In the genomic region with DNA sequence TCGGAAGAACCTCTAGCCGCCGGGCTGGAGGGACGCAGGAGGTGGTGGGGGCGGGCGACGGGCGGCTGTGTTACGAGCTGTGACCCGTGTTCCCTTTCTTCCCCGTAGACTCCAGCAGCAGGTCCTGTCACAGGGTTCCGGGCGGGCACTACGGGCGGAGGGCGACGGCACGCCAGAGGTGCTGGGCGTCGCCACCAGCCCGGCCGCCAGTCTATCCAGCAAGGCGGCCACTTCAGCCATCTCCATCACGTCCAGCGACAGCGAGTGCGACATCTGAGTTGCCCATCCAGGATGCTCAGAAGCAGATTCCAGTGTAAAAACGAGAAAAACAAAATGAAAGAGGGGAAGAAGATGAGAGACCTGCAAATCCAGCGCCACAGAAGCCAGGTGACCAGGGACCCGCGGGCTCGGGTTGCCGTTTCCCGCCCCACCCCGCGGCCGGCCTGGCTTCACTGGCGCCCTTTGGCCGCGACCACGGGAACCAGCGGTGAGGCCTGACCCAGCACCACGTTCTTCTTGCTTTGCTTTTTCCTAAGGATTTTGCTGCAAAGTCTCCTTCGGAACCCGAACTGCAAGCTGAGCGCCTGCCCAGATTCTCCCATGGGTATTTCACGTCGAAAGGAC, we compare ENCODE assay signal across 17 cellular contexts. TPM values are rescaled to one million over a fixed set of nuclear protein-coding genes. Genes with fewer than 3 reads are reported as not detected.
DNase-seq lines count a peak whose midpoint lies in the region; ATAC-seq, FAIRE-seq and TF ChIP-seq lines count a peak whose summit lies in the region.
"Had no signal": no experiment of that assay in that cellular context is flagged by ENCODE, and none has a peak within 500 bp of the region (broad histone marks: within the 10 kb centered on the region; RNA-seq: fewer than 3 reads in every experiment).

No MANE protein-coding gene starts in this region.

- DNase-seq in NCI-H748 (lab: John Stamatoyannopoulos, UW; ENCODE audit: unreplicated experiment) (peak; percentile 40), NCI-H748 treated with DMSO at 0.1 percent for 48 hours (lab: John Stamatoyannopoulos, UW) (no peak), H9 (peak; percentile 41), H1 (ENCODE audit: low read depth in 1 of 2, low spot score in 2 of 2) (peak in 1 of 2 experiments; percentile 65), neural progenitor cell (ENCODE audit: low spot score) (peak; percentile 80), NCI-H187 treated with DMSO at 0.1 percent for 48 hours (lab: John Stamatoyannopoulos, UW) (no peak)
- DNase-seq: cerebellar nuclear complex; stimulated activated CD4-positive, alpha-beta T cell treated with anti-CD3 and anti-CD28 coated beads, Interleukin-4, amount 100 ng/mL, for 24 hours had no signal

- H2BK12ac ChIP-seq in H9 (ENCODE audit: insufficient read length, low read depth, low read length) (no peak overlapping the region), H1 (ENCODE audit: low read depth, low read length) (no peak overlapping the region)

- no peak for TF ChIP-seq RAD21 in H1 (IDR thresholded peaks at IDR 0.05 in 1 of 2, conservative IDR thresholded peaks at IDR 0.05 in 1 of 2; ENCODE audit: low read depth in 2 of 2, low read length in 2 of 2)

- H4K91ac ChIP-seq in H9 (ENCODE audit: insufficient read length, low read depth, low read length) (no peak overlapping the region), H1 (replicated peaks; ENCODE audit: insufficient read length, low read length) (no peak overlapping the region)

- no peak overlapping the region for H4K8ac ChIP-seq in H9 (replicated peaks; ENCODE audit: insufficient read length, low read depth, low read length)
- no peak overlapping the region for H4K8ac ChIP-seq in H1 (ENCODE audit: extremely low read depth, insufficient read depth, low read length)

- H3K23me2 ChIP-seq in H9 (ENCODE audit: insufficient read length, low read depth, low read length, poor library complexity, severe bottlenecking) = peaks cover 29% of the 10 kb centered on the region
- H3K23me2 ChIP-seq in H1 (ENCODE audit: low read depth, low read length) = peaks cover 19% of the 10 kb centered on the region

- H3K4me3 Mint-ChIP-seq in H9 = peak overlapping the region; percentile 39 to 85; a peak in 4 of 5 replicates
- peak overlapping the region; percentile 55 for H3K4me3 Mint-ChIP-seq in neural progenitor cell

- H3K18ac ChIP-seq in H9 (ENCODE audit: insufficient read length, low read depth, low read length) (no peak overlapping the region), H1 (ENCODE audit: extremely low read depth, low read length) (no peak overlapping the region)

- H3K27me3 ChIP-seq in H9 (ENCODE audit: insufficient read depth, low read length) (peaks cover 72% of the 10 kb centered on the region), H1 (replicated peaks in 1 of 4; ENCODE audit: control insufficient read depth in 3 of 4, extremely low read depth in 1 of 4, insufficient read depth in 3 of 4, low read length in 3 of 4) (peaks cover 71 to 98% (median 91%) of the 10 kb centered on the region in 4 experiments), neural progenitor cell (peaks cover 89% of the 10 kb centered on the region)

- H3K56ac ChIP-seq in H9 (ENCODE audit: insufficient read length, low read depth, low read length) (no peak overlapping the region), H1 (replicated peaks; ENCODE audit: insufficient read length, low read depth, low read length) (no peak overlapping the region)

- H4K5ac ChIP-seq in H9 (ENCODE audit: insufficient read length, low read depth, low read length) (no peak overlapping the region), H1 (ENCODE audit: insufficient read length, low read depth, low read length) (no peak overlapping the region)

- H3K4me2 ChIP-seq in H9 (ENCODE audit: insufficient read depth, insufficient read length, low read length) (peak overlapping the region; percentile 83), H1 (ENCODE audit: insufficient read depth in 1 of 2, low read depth in 2 of 2, low read length in 2 of 2) (peak overlapping the region; percentile 78 to 88), neural progenitor cell (peak overlapping the region; percentile 95)

- H2BK20ac ChIP-seq in H9 (ENCODE audit: low read depth, low read length, poor library complexity, severe bottlenecking) (no peak overlapping the region), H1 (ENCODE audit: low read length) (no peak overlapping the region; the same call in 1 of the 2 replicates)

- H3K9ac ChIP-seq in H9 (ENCODE audit: extremely low read depth, insufficient read length, low read length) = no peak overlapping the region
- no peak overlapping the region for H3K9ac ChIP-seq in H1 (replicated peaks in 1 of 4; ENCODE audit: extremely low read depth in 1 of 4, low read depth in 3 of 4, low read length in 3 of 4)
- no peak overlapping the region for H3K9ac ChIP-seq in neural progenitor cell

- peaks cover 44 to 63% of the 10 kb centered on the region in 2 experiments for H3K4me1 Mint-ChIP-seq in H9
- H3K4me1 Mint-ChIP-seq in neural progenitor cell = peaks cover 39% of the 10 kb centered on the region

- H4K20me1 ChIP-seq in H9 (ENCODE audit: control insufficient read depth, insufficient read depth, insufficient read length) (peaks cover 4% of the 10 kb centered on the region), H1 (replicated peaks in 1 of 2; ENCODE audit: control insufficient read depth in 1 of 2, insufficient read depth in 2 of 2, low read length in 2 of 2) (peaks cover 0 to 19% of the 10 kb centered on the region in 2 experiments), neural progenitor cell (ENCODE audit: low read depth) (peaks cover 71% of the 10 kb centered on the region)

- peaks cover 69% of the 10 kb centered on the region for H3F3A ChIP-seq in neural progenitor cell (ENCODE audit: low read depth)

- H3K27ac ChIP-seq in H9 (ENCODE audit: insufficient read length, low read depth, low read length) (no peak overlapping the region), H1 (ENCODE audit: low read depth, low read length) (no peak overlapping the region), neural progenitor cell (no peak overlapping the region)
- H3K27ac ChIP-seq: epithelial cell of prostate, right atrium auricular region, upper lobe of left lung, VCaP had no signal

- H3K23ac ChIP-seq in H9 (ENCODE audit: insufficient read length, low read depth, low read length) (no peak overlapping the region), H1 (ENCODE audit: insufficient read length) (no peak overlapping the region)

- H2BK5ac ChIP-seq in H9 (ENCODE audit: insufficient read length, low read length) (no peak overlapping the region), H1 (ENCODE audit: low read depth, low read length) (no peak overlapping the region; the same call in 1 of the 2 replicates)

- H3K79me2 ChIP-seq in H9 (ENCODE audit: insufficient read depth, low read length) (no peaks in the 10 kb centered on the region), H1 (ENCODE audit: control insufficient read depth in 1 of 2, insufficient read depth in 2 of 2, low read length in 2 of 2) (no peaks in the 10 kb centered on the region), neural progenitor cell (ENCODE audit: low read depth) (no peaks in the 10 kb centered on the region)

- TF ChIP-seq EP300 in H1 (IDR thresholded peaks at IDR 0.05; ENCODE audit: borderline replicate concordance in 1 of 2, low read depth in 2 of 2, low read length in 2 of 2) = no peak

- WGBS in H9 (ENCODE audit: extremely low coverage, insufficient read length, low lambda C conversion rate) = no CpG with 5 or more reads among the region's 48 CpGs
- WGBS in H1 (ENCODE audit: extremely low coverage in 1 of 2, insufficient coverage in 1 of 2, insufficient read length in 1 of 2, insufficient replicate concordance in 2 of 2, low coverage in 1 of 2, low lambda C conversion rate in 2 of 2, missing lambda C conversion rate in 1 of 2), 2 experiments = 1% methylated on average over 38 of the region's 48 CpGs; no CpG with 5 or more reads in 1 of the 2 experiments

- H3K36me3 Mint-ChIP-seq in H9 (ENCODE audit: insufficient read depth in 1 of 3, low read depth in 3 of 3) (no peaks in the 10 kb centered on the region), neural progenitor cell (no peaks in the 10 kb centered on the region)

- H2AFZ ChIP-seq in H9 (ENCODE audit: low read length) (no peak overlapping the region), H1 (ENCODE audit: low read length) (no peak overlapping the region), neural progenitor cell (replicated peaks) (peak overlapping the region; percentile 52)

- H3K79me1 ChIP-seq in H9 (ENCODE audit: insufficient read depth, low read depth, low read length, poor library complexity, severe bottlenecking) (no peaks in the 10 kb centered on the region), H1 (ENCODE audit: low read depth, low read length) (no peaks in the 10 kb centered on the region)

- no peak for ATAC-seq in GM21576 (IDR thresholded peaks at IDR 0.05; ENCODE audit: unreplicated experiment)
- ATAC-seq in HG03354 (IDR thresholded peaks at IDR 0.05; ENCODE audit: poor library complexity, severe bottlenecking, unreplicated experiment) = no peak

- POLR2A ChIA-PET in H1 (lab: Charles Lee; ENCODE audit: partially characterized antibody) = interaction anchor here (1.3 kb wide), 1 partner anchor 133 kb away, joined by 3 read pairs; no protein-coding TSS in a partner anchor

- no peak for TF ChIP-seq POLR2A in H1 (IDR thresholded peaks at IDR 0.05; ENCODE audit: control extremely low read depth in 1 of 2, low read depth in 2 of 2, low read length in 2 of 2)

- H3T11ph ChIP-seq in H9 (ENCODE audit: low read length) = no peak overlapping the region

- H3K4ac ChIP-seq in H9 (ENCODE audit: low read depth, low read length) (no peak overlapping the region), H1 (replicated peaks; ENCODE audit: insufficient read length, low read depth, low read length) (no peak overlapping the region)

- H2BK15ac ChIP-seq in H9 (ENCODE audit: low read depth, low read length) (no peak overlapping the region), H1 (ENCODE audit: low read length) (no peak overlapping the region)

- H2BK120ac ChIP-seq in H9 (ENCODE audit: low read depth, low read length, poor library complexity, severe bottlenecking) (no peak overlapping the region), H1 (replicated peaks; ENCODE audit: low read depth, low read length) (no peak overlapping the region)

- H3K27me3 Mint-ChIP-seq in H9 (ENCODE audit: low read depth) (peaks cover 96% of the 10 kb centered on the region), neural progenitor cell (ENCODE audit: insufficient read depth, low read depth) (peaks cover 80% of the 10 kb centered on the region)

- H2AK5ac ChIP-seq in H9 (ENCODE audit: insufficient read length, low read length) (no peak overlapping the region), H1 (ENCODE audit: low read depth, low read length) (no peak overlapping the region)

- H3K4me3 ChIP-seq in H1 (ENCODE audit: extremely low read depth in 1 of 4, insufficient read depth in 2 of 4, low read depth in 3 of 4, low read length in 4 of 4) = peak overlapping the region in 3 of 4 experiments; percentile 0 to 57 (median 3); a peak in 4 of 8 replicates
- H3K4me3 ChIP-seq in neural progenitor cell = peak overlapping the region; percentile 50
- H3K4me3 ChIP-seq: right atrium auricular region, upper lobe of left lung had no signal

- TF ChIP-seq CTCF in H9 (conservative IDR thresholded peaks at IDR 0.05) = no peak
- no peak for TF ChIP-seq CTCF in H1 (IDR thresholded peaks at IDR 0.05; ENCODE audit: control extremely low read depth in 1 of 3, insufficient read depth in 1 of 3, low read depth in 1 of 3, low read length in 3 of 3)
- TF ChIP-seq CTCF in neural progenitor cell (IDR thresholded peaks at IDR 0.05) = no peak

- H3K9me3 ChIP-seq in H9 (ENCODE audit: control insufficient read depth, low read depth, low read length) (no peaks in the 10 kb centered on the region), H1 (ENCODE audit: insufficient read depth in 2 of 2, low read depth in 1 of 2, low read length in 1 of 2) (no peaks in the 10 kb centered on the region), neural progenitor cell (ENCODE audit: low read depth) (no peaks in the 10 kb centered on the region)
- H3K9me3 ChIP-seq: right atrium auricular region, upper lobe of left lung had no signal

- H3K9me3 Mint-ChIP-seq in H9 (peaks cover 3 to 17% of the 10 kb centered on the region in 2 experiments; a peak in 1 of 5 replicates), neural progenitor cell (peaks cover 5% of the 10 kb centered on the region)

- H3K14ac ChIP-seq in H9 (ENCODE audit: insufficient read depth, low read length) (no peak overlapping the region), H1 (ENCODE audit: insufficient read length) (no peak overlapping the region)

- H3K27ac Mint-ChIP-seq in H9 = no peak overlapping the region
- H3K27ac Mint-ChIP-seq in neural progenitor cell = no peak overlapping the region

- FAIRE-seq in H1 (lab: Jason Lieb, UNC) = no peak
- FAIRE-seq: A204.1, GM18507 had no signal

- CTCF ChIA-PET in H1 (lab: Charles Lee; ENCODE audit: partially characterized antibody) = interaction anchor here (1.1 kb wide), 1 partner anchor 48 kb away, joined by 3 read pairs; no protein-coding TSS in a partner anchor

- H3K36me3 ChIP-seq in H1 (ENCODE audit: control insufficient read depth in 2 of 4, insufficient read depth in 4 of 4, low read length in 3 of 4) (peaks cover 0 to 3% (median 0%) of the 10 kb centered on the region in 4 experiments; a peak in 1 of 8 replicates), neural progenitor cell (no peaks in the 10 kb centered on the region)
- H3K36me3 ChIP-seq: right atrium auricular region, upper lobe of left lung had no signal

- H3K4me1 ChIP-seq in H9 (ENCODE audit: insufficient read depth, low read length) = peaks cover 4% of the 10 kb centered on the region; the same call in 1 of the 2 replicates
- H3K4me1 ChIP-seq in H1 (replicated peaks in 1 of 4; ENCODE audit: control insufficient read depth in 3 of 4, insufficient read depth in 4 of 4, low read length in 3 of 4) = peaks cover 15 to 46% (median 22%) of the 10 kb centered on the region in 4 experiments
- H3K4me1 ChIP-seq in neural progenitor cell = peaks cover 73% of the 10 kb centered on the region

RNA-seq across cellular contexts. Expression of gene SIX6, which starts 2.1 kb away (rescaled TPM):
- total RNA-seq in H9 (2021) (not detected in 2 replicates), neural progenitor cell (ENCODE audit: low replicate concordance) (1.4 and 1.7 TPM in 2 replicates)
- not detected in 2 replicates for total RNA-seq in H1 (2021; fragmentation: NEBNext Ultra II Directional; extraction: Animal tissue kit (Norgen Biotek cat#: 25700))
- polyA plus RNA-seq in H1 (2011; rRNA removed) = 0.03 and 0.08 TPM in 2 replicates
- 0.04 TPM for polyA plus RNA-seq in H1 (2011; cell fraction: cytosol; rRNA removed)
- 0.06 TPM for polyA plus RNA-seq in H1 (2011; cell fraction: nucleus; rRNA removed)
- 0.07 to 0.08 TPM in 2 of 4 replicates, not detected in the others for polyA plus RNA-seq in H1 (2012, experiment 1 of 2)
- 0.07 TPM for polyA plus RNA-seq in H1 (2012, experiment 2 of 2)
- polyA plus RNA-seq in H1 (2013, experiment 1 of 2) = 0.14 TPM
- 0.18 TPM for polyA plus RNA-seq in H1 (2013, experiment 2 of 2)
- polyA minus RNA-seq in H1 (2011; rRNA and poly(A)+ RNA removed) = not detected in 2 replicates
- not detected for polyA minus RNA-seq in H1 (2011; cell fraction: cytosol; rRNA and poly(A)+ RNA removed)
- polyA minus RNA-seq in H1 (2011; cell fraction: nucleus; rRNA and poly(A)+ RNA removed) = not detected
- total RNA-seq: right atrium auricular region, upper lobe of left lung had no signal
- polyA plus RNA-seq: adipose tissue had no signal

RNA-seq across cellular contexts. Expression of gene C14orf39, which starts 25.2 kb away (rescaled TPM):
- total RNA-seq in H9 (2021) (1.1 and 1.8 TPM in 2 replicates), neural progenitor cell (ENCODE audit: low replicate concordance) (3.0 and 6.2 TPM in 2 replicates)
- total RNA-seq in H1 (2021; fragmentation: NEBNext Ultra II Directional; extraction: Animal tissue kit (Norgen Biotek cat#: 25700)) = 0.75 and 1.2 TPM in 2 replicates
- polyA plus RNA-seq in H1 (2011; rRNA removed) = 0.05 and 0.18 TPM in 2 replicates
- 0.52 TPM for polyA plus RNA-seq in H1 (2011; cell fraction: cytosol; rRNA removed)
- 0.10 TPM for polyA plus RNA-seq in H1 (2011; cell fraction: nucleus; rRNA removed)
- 0.25 to 1.3 TPM (median 0.53 TPM) in 4 replicates for polyA plus RNA-seq in H1 (2012, experiment 1 of 2)
- polyA plus RNA-seq in H1 (2012, experiment 2 of 2) = 0.05 TPM
- polyA plus RNA-seq in H1 (2013, experiment 1 of 2) = 2.2 TPM
- 2.3 TPM for polyA plus RNA-seq in H1 (2013, experiment 2 of 2)
- polyA minus RNA-seq in H1 (2011; rRNA and poly(A)+ RNA removed) = not detected in 2 replicates
- not detected for polyA minus RNA-seq in H1 (2011; cell fraction: cytosol; rRNA and poly(A)+ RNA removed)
- 0.40 TPM for polyA minus RNA-seq in H1 (2011; cell fraction: nucleus; rRNA and poly(A)+ RNA removed)
- total RNA-seq: right atrium auricular region had no signal

Comparison
In these comparisons a context has a peak if more than half of its experiments do, and no peak if none do; other contexts are left out.
1. DNase-seq: peak in NCI-H748 (single experiment), H9 (single experiment) and neural progenitor cell (single experiment); none in NCI-H748 treated with DMSO at 0.1 percent for 48 hours (single experiment) and NCI-H187 treated with DMSO at 0.1 percent for 48 hours (single experiment).
2. Peak in every context shown above with its lines, with median percentiles within 50 percentile points of each other: H3K4me2 ChIP-seq.